In the genomic region with DNA sequence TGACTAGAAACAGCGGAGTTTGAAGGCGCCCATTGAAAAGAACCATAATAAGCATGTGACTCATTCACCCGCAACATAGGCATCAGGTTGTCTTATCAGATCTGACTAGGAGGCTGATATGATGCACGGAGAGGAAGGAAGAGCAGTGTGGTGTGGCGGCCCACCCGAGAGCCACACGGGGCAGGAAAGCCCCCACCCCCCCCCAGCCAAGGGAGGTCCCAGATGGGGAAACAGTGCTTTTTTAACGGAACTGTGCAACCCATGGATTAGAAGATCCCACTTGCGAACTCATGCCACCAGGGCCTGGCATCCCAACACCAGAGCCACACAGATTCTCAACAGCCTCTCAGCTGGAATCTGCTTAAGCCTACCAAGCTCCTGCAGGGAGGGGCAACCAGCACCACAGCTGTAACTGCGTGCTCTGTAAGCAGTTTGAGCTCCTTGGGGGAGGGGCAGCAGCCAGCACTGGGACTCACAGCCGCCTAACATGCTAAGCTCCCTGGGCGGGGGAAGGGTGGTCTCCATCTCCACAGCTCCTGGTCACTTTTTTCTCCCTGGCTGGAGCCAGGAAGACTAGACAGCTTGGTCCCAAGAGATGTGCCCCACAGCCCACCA, we compare ENCODE assay signal across 1 cellular context.
A peak's percentile ranks its signal among the peaks of the same experiment; 100 is the strongest.
TF ChIP-seq lines count a peak whose summit lies in the region.

No MANE protein-coding gene starts in this region.

TF ChIP-seq in GM23338, 12 proteins besides CTCF, POLR2A, EP300 and RAD21 (continued from another document):
- peak; percentile 61; the same call in 1 of the 2 replicates for TF ChIP-seq ZNF462 (CRISPR knock-in tag; IDR thresholded peaks at IDR 0.05)
